ENCODE assay signal across 1 cellular context in the genomic region with DNA sequence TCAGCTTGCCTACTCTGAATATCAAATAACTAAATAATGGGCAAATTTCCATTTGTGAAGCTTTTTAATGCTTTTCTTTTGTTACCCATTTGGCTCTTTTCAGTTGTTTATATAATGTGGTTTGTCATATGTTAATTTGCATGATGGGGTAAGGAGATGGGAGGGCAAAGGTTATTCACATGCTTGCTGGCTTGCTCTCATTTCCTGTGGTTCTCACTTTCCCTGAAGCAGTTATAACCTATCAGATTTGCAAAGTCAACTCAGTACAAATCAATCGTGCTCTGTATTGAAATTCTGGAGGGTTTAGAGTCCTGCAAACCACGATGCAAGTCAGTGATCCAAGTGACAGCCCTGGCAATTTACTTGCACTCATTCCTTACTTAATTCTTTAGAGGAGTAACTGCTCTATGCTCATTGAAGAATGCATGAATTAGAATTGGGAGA.
TF ChIP-seq lines count a peak whose summit lies in the region.

No MANE protein-coding gene starts in this region.

TF ChIP-seq in GM23338, 12 proteins besides CTCF, POLR2A, EP300 and RAD21 (continued from another document):
- TF ChIP-seq POLR2AphosphoS5 (IDR thresholded peaks at IDR 0.05; ENCODE audit: low read depth), result no peak
- TF ChIP-seq, protein P1, sequence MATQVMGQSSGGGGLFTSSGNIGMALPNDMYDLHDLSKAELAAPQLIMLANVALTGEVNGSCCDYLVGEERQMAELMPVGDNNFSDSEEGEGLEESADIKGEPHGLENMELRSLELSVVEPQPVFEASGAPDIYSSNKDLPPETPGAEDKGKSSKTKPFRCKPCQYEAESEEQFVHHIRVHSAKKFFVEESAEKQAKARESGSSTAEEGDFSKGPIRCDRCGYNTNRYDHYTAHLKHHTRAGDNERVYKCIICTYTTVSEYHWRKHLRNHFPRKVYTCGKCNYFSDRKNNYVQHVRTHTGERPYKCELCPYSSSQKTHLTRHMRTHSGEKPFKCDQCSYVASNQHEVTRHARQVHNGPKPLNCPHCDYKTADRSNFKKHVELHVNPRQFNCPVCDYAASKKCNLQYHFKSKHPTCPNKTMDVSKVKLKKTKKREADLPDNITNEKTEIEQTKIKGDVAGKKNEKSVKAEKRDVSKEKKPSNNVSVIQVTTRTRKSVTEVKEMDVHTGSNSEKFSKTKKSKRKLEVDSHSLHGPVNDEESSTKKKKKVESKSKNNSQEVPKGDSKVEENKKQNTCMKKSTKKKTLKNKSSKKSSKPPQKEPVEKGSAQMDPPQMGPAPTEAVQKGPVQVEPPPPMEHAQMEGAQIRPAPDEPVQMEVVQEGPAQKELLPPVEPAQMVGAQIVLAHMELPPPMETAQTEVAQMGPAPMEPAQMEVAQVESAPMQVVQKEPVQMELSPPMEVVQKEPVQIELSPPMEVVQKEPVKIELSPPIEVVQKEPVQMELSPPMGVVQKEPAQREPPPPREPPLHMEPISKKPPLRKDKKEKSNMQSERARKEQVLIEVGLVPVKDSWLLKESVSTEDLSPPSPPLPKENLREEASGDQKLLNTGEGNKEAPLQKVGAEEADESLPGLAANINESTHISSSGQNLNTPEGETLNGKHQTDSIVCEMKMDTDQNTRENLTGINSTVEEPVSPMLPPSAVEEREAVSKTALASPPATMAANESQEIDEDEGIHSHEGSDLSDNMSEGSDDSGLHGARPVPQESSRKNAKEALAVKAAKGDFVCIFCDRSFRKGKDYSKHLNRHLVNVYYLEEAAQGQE (IDR thresholded peaks at IDR 0.05; ENCODE audit: unreplicated experiment), result no peak
- TF ChIP-seq, protein P2, sequence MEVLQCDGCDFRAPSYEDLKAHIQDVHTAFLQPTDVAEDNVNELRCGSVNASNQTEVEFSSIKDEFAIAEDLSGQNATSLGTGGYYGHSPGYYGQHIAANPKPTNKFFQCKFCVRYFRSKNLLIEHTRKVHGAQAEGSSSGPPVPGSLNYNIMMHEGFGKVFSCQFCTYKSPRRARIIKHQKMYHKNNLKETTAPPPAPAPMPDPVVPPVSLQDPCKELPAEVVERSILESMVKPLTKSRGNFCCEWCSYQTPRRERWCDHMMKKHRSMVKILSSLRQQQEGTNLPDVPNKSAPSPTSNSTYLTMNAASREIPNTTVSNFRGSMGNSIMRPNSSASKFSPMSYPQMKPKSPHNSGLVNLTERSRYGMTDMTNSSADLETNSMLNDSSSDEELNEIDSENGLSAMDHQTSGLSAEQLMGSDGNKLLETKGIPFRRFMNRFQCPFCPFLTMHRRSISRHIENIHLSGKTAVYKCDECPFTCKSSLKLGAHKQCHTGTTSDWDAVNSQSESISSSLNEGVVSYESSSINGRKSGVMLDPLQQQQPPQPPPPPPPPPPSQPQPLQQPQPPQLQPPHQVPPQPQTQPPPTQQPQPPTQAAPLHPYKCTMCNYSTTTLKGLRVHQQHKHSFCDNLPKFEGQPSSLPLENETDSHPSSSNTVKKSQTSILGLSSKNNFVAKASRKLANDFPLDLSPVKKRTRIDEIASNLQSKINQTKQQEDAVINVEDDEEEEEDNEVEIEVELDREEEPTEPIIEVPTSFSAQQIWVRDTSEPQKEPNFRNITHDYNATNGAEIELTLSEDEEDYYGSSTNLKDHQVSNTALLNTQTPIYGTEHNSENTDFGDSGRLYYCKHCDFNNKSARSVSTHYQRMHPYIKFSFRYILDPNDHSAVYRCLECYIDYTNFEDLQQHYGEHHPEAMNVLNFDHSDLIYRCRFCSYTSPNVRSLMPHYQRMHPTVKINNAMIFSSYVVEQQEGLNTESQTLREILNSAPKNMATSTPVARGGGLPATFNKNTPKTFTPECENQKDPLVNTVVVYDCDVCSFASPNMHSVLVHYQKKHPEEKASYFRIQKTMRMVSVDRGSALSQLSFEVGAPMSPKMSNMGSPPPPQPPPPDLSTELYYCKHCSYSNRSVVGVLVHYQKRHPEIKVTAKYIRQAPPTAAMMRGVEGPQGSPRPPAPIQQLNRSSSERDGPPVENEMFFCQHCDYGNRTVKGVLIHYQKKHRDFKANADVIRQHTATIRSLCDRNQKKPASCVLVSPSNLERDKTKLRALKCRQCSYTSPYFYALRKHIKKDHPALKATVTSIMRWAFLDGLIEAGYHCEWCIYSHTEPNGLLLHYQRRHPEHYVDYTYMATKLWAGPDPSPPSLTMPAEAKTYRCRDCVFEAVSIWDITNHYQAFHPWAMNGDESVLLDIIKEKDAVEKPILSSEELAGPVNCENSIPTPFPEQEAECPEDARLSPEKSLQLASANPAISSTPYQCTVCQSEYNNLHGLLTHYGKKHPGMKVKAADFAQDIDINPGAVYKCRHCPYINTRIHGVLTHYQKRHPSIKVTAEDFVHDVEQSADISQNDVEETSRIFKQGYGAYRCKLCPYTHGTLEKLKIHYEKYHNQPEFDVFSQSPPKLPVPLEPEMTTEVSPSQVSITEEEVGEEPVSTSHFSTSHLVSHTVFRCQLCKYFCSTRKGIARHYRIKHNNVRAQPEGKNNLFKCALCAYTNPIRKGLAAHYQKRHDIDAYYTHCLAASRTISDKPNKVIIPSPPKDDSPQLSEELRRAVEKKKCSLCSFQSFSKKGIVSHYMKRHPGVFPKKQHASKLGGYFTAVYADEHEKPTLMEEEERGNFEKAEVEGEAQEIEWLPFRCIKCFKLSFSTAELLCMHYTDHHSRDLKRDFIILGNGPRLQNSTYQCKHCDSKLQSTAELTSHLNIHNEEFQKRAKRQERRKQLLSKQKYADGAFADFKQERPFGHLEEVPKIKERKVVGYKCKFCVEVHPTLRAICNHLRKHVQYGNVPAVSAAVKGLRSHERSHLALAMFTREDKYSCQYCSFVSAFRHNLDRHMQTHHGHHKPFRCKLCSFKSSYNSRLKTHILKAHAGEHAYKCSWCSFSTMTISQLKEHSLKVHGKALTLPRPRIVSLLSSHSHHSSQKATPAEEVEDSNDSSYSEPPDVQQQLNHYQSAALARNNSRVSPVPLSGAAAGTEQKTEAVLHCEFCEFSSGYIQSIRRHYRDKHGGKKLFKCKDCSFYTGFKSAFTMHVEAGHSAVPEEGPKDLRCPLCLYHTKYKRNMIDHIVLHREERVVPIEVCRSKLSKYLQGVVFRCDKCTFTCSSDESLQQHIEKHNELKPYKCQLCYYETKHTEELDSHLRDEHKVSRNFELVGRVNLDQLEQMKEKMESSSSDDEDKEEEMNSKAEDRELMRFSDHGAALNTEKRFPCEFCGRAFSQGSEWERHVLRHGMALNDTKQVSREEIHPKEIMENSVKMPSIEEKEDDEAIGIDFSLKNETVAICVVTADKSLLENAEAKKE (CRISPR knock-in tag; IDR thresholded peaks at IDR 0.05), result no peak
- no peak; the same call in 1 of the 2 replicates for TF ChIP-seq ZNF114 (CRISPR knock-in tag; IDR thresholded peaks at IDR 0.05)
- no peak for TF ChIP-seq JUNB (IDR thresholded peaks at IDR 0.05; ENCODE audit: unreplicated experiment)
- TF ChIP-seq, protein P3, sequence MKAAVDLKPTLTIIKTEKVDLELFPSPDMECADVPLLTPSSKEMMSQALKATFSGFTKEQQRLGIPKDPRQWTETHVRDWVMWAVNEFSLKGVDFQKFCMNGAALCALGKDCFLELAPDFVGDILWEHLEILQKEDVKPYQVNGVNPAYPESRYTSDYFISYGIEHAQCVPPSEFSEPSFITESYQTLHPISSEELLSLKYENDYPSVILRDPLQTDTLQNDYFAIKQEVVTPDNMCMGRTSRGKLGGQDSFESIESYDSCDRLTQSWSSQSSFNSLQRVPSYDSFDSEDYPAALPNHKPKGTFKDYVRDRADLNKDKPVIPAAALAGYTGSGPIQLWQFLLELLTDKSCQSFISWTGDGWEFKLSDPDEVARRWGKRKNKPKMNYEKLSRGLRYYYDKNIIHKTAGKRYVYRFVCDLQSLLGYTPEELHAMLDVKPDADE (IDR thresholded peaks at IDR 0.05), result peak; percentile 64
- peak; percentile 99 for TF ChIP-seq NANOG (IDR thresholded peaks at IDR 0.05; ENCODE audit: borderline replicate concordance)
- TF ChIP-seq EZH2 (IDR thresholded peaks at IDR 0.05; ENCODE audit: low read depth, unreplicated experiment), result no peak
- TF ChIP-seq CREB1 (CRISPR knock-in tag; IDR thresholded peaks at IDR 0.05; ENCODE audit: low read depth), result no peak
